ENCODE assay signal across 1 cellular context in genomic region chr17:63634163-63634562, GRCh38.
TF ChIP-seq lines count a peak whose summit lies in the region.

No MANE protein-coding gene starts in this region.

TF ChIP-seq in K562, 482 proteins besides CTCF, POLR2A, EP300 and RAD21 (continued from another document and continues in another):
- TF ChIP-seq AFF4 (CRISPR knock-in tag; IDR thresholded peaks at IDR 0.05) (no peak), ETS1 (conservative IDR thresholded peaks at IDR 0.05; ENCODE audit: control insufficient read depth, low read depth, low read length) (no peak), TCF7 (IDR thresholded peaks at IDR 0.05; ENCODE audit: borderline replicate concordance) (no peak), CHD4 (IDR thresholded peaks at IDR 0.05; ENCODE audit: insufficient read depth, insufficient replicate concordance, low read depth, low read length, poor library complexity, severe bottlenecking) (no peak), CREB5 (CRISPR knock-in tag; IDR thresholded peaks at IDR 0.05) (no peak), SMARCA5 (IDR thresholded peaks at IDR 0.05) (no peak), KAT8 (IDR thresholded peaks at IDR 0.05; ENCODE audit: low read depth) (no peak), SMARCB1 (IDR thresholded peaks at IDR 0.05; ENCODE audit: insufficient read length, low read depth) (no peak), NR3C1 (CRISPR knock-in tag; IDR thresholded peaks at IDR 0.05) (no peak), SNIP1 (IDR thresholded peaks at IDR 0.05; ENCODE audit: low read depth) (no peak), HMG20B (CRISPR knock-in tag; IDR thresholded peaks at IDR 0.05) (no peak), YBX1 (IDR thresholded peaks at IDR 0.05) (no peak), DIDO1 (tag; IDR thresholded peaks at IDR 0.05; ENCODE audit: low read depth) (no peak), ZNF444 (CRISPR knock-in tag; IDR thresholded peaks at IDR 0.05) (no peak), RCOR1 (IDR thresholded peaks at IDR 0.05; ENCODE audit: borderline replicate concordance in 1 of 2, low read depth in 2 of 2, low read length in 2 of 2) (no peak), ZNF41 (CRISPR knock-in tag; conservative IDR thresholded peaks at IDR 0.05) (no peak), BCL6 (CRISPR knock-in tag; IDR thresholded peaks at IDR 0.05) (no peak), FOXK1 (CRISPR knock-in tag; IDR thresholded peaks at IDR 0.05; ENCODE audit: borderline replicate concordance) (0 out of 2 replicates have a peak, but pooled peaks have one; percentile 51), FOXO4 (CRISPR knock-in tag; IDR thresholded peaks at IDR 0.05) (no peak), ZNF507 (tag; conservative IDR thresholded peaks at IDR 0.05) (no peak), ETV1 (tag; conservative IDR thresholded peaks at IDR 0.05; ENCODE audit: low read depth) (0 out of 2 replicates have a peak, but pooled peaks have one; percentile 19), STAT5A (IDR thresholded peaks at IDR 0.05; ENCODE audit: borderline replicate concordance, low read length) (no peak), POLR2G (IDR thresholded peaks at IDR 0.05; ENCODE audit: low read depth, low read length) (no peak), ERF (CRISPR knock-in tag; IDR thresholded peaks at IDR 0.05) (no peak), SREBF1 (IDR thresholded peaks at IDR 0.05; ENCODE audit: borderline replicate concordance, low read depth, low read length) (no peak), RERE (CRISPR knock-in tag; IDR thresholded peaks at IDR 0.05; ENCODE audit: borderline replicate concordance) (no peak), RREB1 (CRISPR knock-in tag; IDR thresholded peaks at IDR 0.05) (no peak), NFRKB (IDR thresholded peaks at IDR 0.05; ENCODE audit: low read depth) (0 out of 2 replicates have a peak, but pooled peaks have one; percentile 27)
- TF ChIP-seq, protein P1, sequence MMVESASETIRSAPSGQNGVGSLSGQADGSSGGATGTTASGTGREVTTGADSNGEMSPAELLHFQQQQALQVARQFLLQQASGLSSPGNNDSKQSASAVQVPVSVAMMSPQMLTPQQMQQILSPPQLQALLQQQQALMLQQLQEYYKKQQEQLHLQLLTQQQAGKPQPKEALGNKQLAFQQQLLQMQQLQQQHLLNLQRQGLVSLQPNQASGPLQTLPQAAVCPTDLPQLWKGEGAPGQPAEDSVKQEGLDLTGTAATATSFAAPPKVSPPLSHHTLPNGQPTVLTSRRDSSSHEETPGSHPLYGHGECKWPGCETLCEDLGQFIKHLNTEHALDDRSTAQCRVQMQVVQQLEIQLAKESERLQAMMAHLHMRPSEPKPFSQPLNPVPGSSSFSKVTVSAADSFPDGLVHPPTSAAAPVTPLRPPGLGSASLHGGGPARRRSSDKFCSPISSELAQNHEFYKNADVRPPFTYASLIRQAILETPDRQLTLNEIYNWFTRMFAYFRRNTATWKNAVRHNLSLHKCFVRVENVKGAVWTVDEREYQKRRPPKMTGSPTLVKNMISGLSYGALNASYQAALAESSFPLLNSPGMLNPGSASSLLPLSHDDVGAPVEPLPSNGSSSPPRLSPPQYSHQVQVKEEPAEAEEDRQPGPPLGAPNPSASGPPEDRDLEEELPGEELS (CRISPR knock-in tag; IDR thresholded peaks at IDR 0.05; ENCODE audit: borderline replicate concordance), result 0 out of 2 replicates have a peak, but pooled peaks have one; percentile 42
- TF ChIP-seq, protein P2, sequence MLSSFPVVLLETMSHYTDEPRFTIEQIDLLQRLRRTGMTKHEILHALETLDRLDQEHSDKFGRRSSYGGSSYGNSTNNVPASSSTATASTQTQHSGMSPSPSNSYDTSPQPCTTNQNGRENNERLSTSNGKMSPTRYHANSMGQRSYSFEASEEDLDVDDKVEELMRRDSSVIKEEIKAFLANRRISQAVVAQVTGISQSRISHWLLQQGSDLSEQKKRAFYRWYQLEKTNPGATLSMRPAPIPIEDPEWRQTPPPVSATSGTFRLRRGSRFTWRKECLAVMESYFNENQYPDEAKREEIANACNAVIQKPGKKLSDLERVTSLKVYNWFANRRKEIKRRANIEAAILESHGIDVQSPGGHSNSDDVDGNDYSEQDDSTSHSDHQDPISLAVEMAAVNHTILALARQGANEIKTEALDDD (IDR thresholded peaks at IDR 0.05), result 0 out of 2 replicates have a peak, but pooled peaks have one; percentile 12
